26 cellular contexts compared by ENCODE assay signal in genomic region chr12:116266631-116267349, GRCh38. TPM values are rescaled to one million over a fixed set of nuclear protein-coding genes. Genes with fewer than 3 reads are reported as not detected.
A peak's percentile ranks its signal among the peaks of the same experiment; 100 is the strongest.
DNase-seq lines count a peak whose midpoint lies in the region; FAIRE-seq and TF ChIP-seq lines count a peak whose summit lies in the region.
"Had no signal": no experiment of that assay in that cellular context is flagged by ENCODE, and none has a peak within 500 bp of the region (broad histone marks: within the 10 kb centered on the region; RNA-seq: fewer than 3 reads in every experiment).

No MANE protein-coding gene starts in this region.

- peaks cover 32% of the 10 kb centered on the region for H3K4me1 ChIP-seq in mammary epithelial cell (ENCODE audit: insufficient read depth, low read length)
- peaks cover 0 to 24% of the 10 kb centered on the region in 2 donors for H3K4me1 ChIP-seq in breast epithelium
- peaks cover 4 to 24% of the 10 kb centered on the region in 2 donors for H3K4me1 ChIP-seq in small intestine (ENCODE audit: control insufficient read depth in 2 of 2, insufficient read depth in 1 of 2, low read depth in 1 of 2, low read length in 1 of 2)

- DNase-seq in mammary epithelial cell (peak; percentile 54), breast epithelium (ENCODE audit: low spot score in 2 of 2) (no peak), amniotic epithelial cell (ENCODE audit: low read depth) (peak; percentile 50), fibroblast of the aortic adventitia (ENCODE audit: low read depth) (peak; percentile 35), small intestine (peak; percentile 26), cerebellum (ENCODE audit: low spot score) (no peak), C1 segment of cervical spinal cord (lab: John Stamatoyannopoulos, UW) (no peak), Calu3 (no peak)
- DNase-seq: activated B cell treated with CpG ODN at 0.5 μM for 24 hours; CD4-positive, alpha-beta memory T cell; Karpas-422; left colon; mucosa of descending colon; NCI-H1092 treated with DMSO at 0.1 percent for 48 hours; NCI-H2107; NCI-H526; nucleus accumbens; SHP77 treated with DMSO at 0.1 percent for 48 hours; stimulated activated CD4-positive, alpha-beta T cell treated with anti-CD3 and anti-CD28 coated beads, Interleukin-1b, Interleukin-23, amount 100 ng/mL, for 48 hours; T-helper 2 cell had no signal

- no peaks in the 10 kb centered on the region for H3K36me3 ChIP-seq in mammary epithelial cell (ENCODE audit: insufficient read depth, low read length)
- no peaks in the 10 kb centered on the region for H3K36me3 ChIP-seq in breast epithelium
- H3K36me3 ChIP-seq in small intestine (ENCODE audit: control insufficient read depth in 2 of 2, insufficient read depth in 2 of 2, low read length in 2 of 2): no peaks in the 10 kb centered on the region
- H3K36me3 ChIP-seq: gastroesophageal sphincter, right atrium auricular region had no signal

- no peaks in the 10 kb centered on the region for H3K36me3 Mint-ChIP-seq in Calu3 (ENCODE audit: insufficient read depth, unreplicated experiment)
- H3K36me3 Mint-ChIP-seq: CD4-positive, alpha-beta memory T cell had no signal

- BruUV-seq in mammary epithelial cell (replicated peaks; lab: Mats Ljungman, UMichigan) (no TSS peak), Calu3 (replicated peaks; lab: Mats Ljungman, UMichigan) (no TSS peak)

- H3K9ac ChIP-seq in mammary epithelial cell (ENCODE audit: insufficient read depth, low read length): no peak overlapping the region

- no peaks in the 10 kb centered on the region for H3K27me3 Mint-ChIP-seq in Calu3 (ENCODE audit: unreplicated experiment)
- H3K27me3 Mint-ChIP-seq: activated B cell treated with CpG ODN at 0.5 μM for 24 hours; CD4-positive, alpha-beta memory T cell; stimulated activated naive CD8-positive, alpha-beta T cell treated with anti-CD3 and anti-CD28 coated beads, Interleukin-15, Interleukin-2, amounts not matched to agents 100 ng/mL and 50 ng/mL, for 24 hours; type B pancreatic cell had no signal

- FAIRE-seq in small intestine (lab: Jason Lieb, UNC): no peak
- FAIRE-seq: A204.1, colon had no signal

- H3K9me3 ChIP-seq in mammary epithelial cell (replicated peaks; ENCODE audit: insufficient read depth, low read length) (no peaks in the 10 kb centered on the region), breast epithelium (no peaks in the 10 kb centered on the region), small intestine (ENCODE audit: control insufficient read depth, low read depth) (no peaks in the 10 kb centered on the region)
- H3K9me3 ChIP-seq: gastroesophageal sphincter, mucosa of descending colon, right atrium auricular region had no signal

- no peaks in the 10 kb centered on the region for H3K27me3 ChIP-seq in mammary epithelial cell (ENCODE audit: insufficient read depth, low read length)
- H3K27me3 ChIP-seq in breast epithelium: no peaks in the 10 kb centered on the region
- H3K27me3 ChIP-seq in small intestine (ENCODE audit: control insufficient read depth in 2 of 2, insufficient read depth in 2 of 2, low read length in 2 of 2): no peaks in the 10 kb centered on the region
- H3K27me3 ChIP-seq: gastroesophageal sphincter, right atrium auricular region had no signal

- no peak overlapping the region for H3K27ac Mint-ChIP-seq in Calu3 (ENCODE audit: unreplicated experiment)
- H3K27ac Mint-ChIP-seq: activated B cell treated with CpG ODN at 0.5 μM for 24 hours; CD4-positive, alpha-beta memory T cell; stimulated activated naive CD8-positive, alpha-beta T cell treated with anti-CD3 and anti-CD28 coated beads, Interleukin-15, Interleukin-2, amounts not matched to agents 100 ng/mL and 50 ng/mL, for 24 hours; type B pancreatic cell had no signal

- H4K20me1 ChIP-seq in mammary epithelial cell (ENCODE audit: insufficient read depth, low read length): peaks cover 13% of the 10 kb centered on the region

- WGBS in mammary epithelial cell (ENCODE audit: low coverage, missing lambda C conversion rate): 45% methylated on average over 6 of the region's 6 CpGs
- WGBS in small intestine, 3 donors: 23 to 42% (median 25%) methylated on average over 6 of the region's 6 CpGs

- H3K4me2 ChIP-seq in mammary epithelial cell (ENCODE audit: insufficient read depth, low read depth, low read length): peak overlapping the region; percentile 73

- peak overlapping the region in 1 of 3 experiments; percentile 11 for H3K4me3 ChIP-seq in mammary epithelial cell (replicated peaks in 1 of 3; ENCODE audit: insufficient read depth in 1 of 3, low read depth in 2 of 3, low read length in 3 of 3)
- peak overlapping the region in 1 of 3 donors; percentile 4 for H3K4me3 ChIP-seq in breast epithelium
- no peak overlapping the region for H3K4me3 ChIP-seq in fibroblast of the aortic adventitia (ENCODE audit: low read depth, low read length)
- no peak overlapping the region for H3K4me3 ChIP-seq in small intestine (ENCODE audit: low read depth in 1 of 2, low read length in 2 of 2)
- H3K4me3 ChIP-seq: gastroesophageal sphincter, mucosa of descending colon, right atrium auricular region had no signal

- peaks cover 97% of the 10 kb centered on the region for H3K79me2 ChIP-seq in mammary epithelial cell (ENCODE audit: insufficient read depth, low read length)

- H3K27ac ChIP-seq in mammary epithelial cell (ENCODE audit: insufficient read depth, low read depth, low read length) (peak overlapping the region; percentile 26), breast epithelium (no peak overlapping the region), small intestine (ENCODE audit: low read depth in 1 of 2, low read length in 1 of 2) (no peak overlapping the region)
- H3K27ac ChIP-seq: right atrium auricular region had no signal

- in situ Hi-C loops in mammary epithelial cell (cut with MboI; ENCODE audit: low sequenced_read_pairs in 2 of 2): no loop called here

- peaks cover 3% of the 10 kb centered on the region for H3K4me1 Mint-ChIP-seq in Calu3 (ENCODE audit: low read depth, unreplicated experiment)

- intact Hi-C loops in mammary epithelial cell (cut with micrococcal nuclease): no loop called here
- intact Hi-C loops in breast epithelium (cut with DNase I; ENCODE audit: low total_unique reads): no loop called here
- intact Hi-C loops in Calu3 (cut with micrococcal nuclease; ENCODE audit: unreplicated experiment): no loop called here

- TF ChIP-seq POLR2A in breast epithelium (IDR thresholded peaks at IDR 0.05): no peak

- CTCF ChIA-PET in mammary epithelial cell (lab: Charles Lee; ENCODE audit: low non-redundant PET) (no interaction called here), Calu3 (lab: Charles Lee) (no interaction called here)

- dilution Hi-C loops in mammary epithelial cell (cut with HindIII; ENCODE audit: low sequenced_read_pairs): no loop called here

- no peak overlapping the region for H2AFZ ChIP-seq in mammary epithelial cell (ENCODE audit: low read depth, low read length)

- H3K4me3 Mint-ChIP-seq in Calu3 (ENCODE audit: low read depth, unreplicated experiment): no peak overlapping the region
- H3K4me3 Mint-ChIP-seq: activated B cell treated with CpG ODN at 0.5 μM for 24 hours; CD4-positive, alpha-beta memory T cell; stimulated activated naive CD8-positive, alpha-beta T cell treated with anti-CD3 and anti-CD28 coated beads, Interleukin-15, Interleukin-2, amounts not matched to agents 100 ng/mL and 50 ng/mL, for 24 hours; type B pancreatic cell had no signal

- H3K9me3 Mint-ChIP-seq in Calu3 (ENCODE audit: low read depth, unreplicated experiment): no peaks in the 10 kb centered on the region
- H3K9me3 Mint-ChIP-seq: activated B cell treated with CpG ODN at 0.5 μM for 24 hours; CD4-positive, alpha-beta memory T cell; stimulated activated naive CD8-positive, alpha-beta T cell treated with anti-CD3 and anti-CD28 coated beads, Interleukin-15, Interleukin-2, amounts not matched to agents 100 ng/mL and 50 ng/mL, for 24 hours; type B pancreatic cell had no signal

- TF ChIP-seq CTCF in mammary epithelial cell (conservative IDR thresholded peaks at IDR 0.05 in 1 of 2, IDR thresholded peaks at IDR 0.05 in 1 of 2; ENCODE audit: extremely low read depth in 1 of 2, insufficient read depth in 1 of 2, low read depth in 1 of 2, low read length in 2 of 2) (no peak), breast epithelium (IDR thresholded peaks at IDR 0.05) (no peak), fibroblast of the aortic adventitia (IDR thresholded peaks at IDR 0.05; ENCODE audit: insufficient read depth, low read length) (no peak), Calu3 (IDR thresholded peaks at IDR 0.05; ENCODE audit: unreplicated experiment) (no peak)

RNA-seq across cellular contexts. Expression of gene MED13L, which starts 10.7 kb away (rescaled TPM):
- total RNA-seq in mammary epithelial cell: 100 to 1,000 TPM in 1 of 2 donors, 10 to 100 TPM in 1; 85.6 to 140 TPM
- polyA plus RNA-seq in mammary epithelial cell: 20.5 TPM
- polyA minus RNA-seq in mammary epithelial cell: 61.0 TPM
- 100 to 1,000 TPM; 248 to 387 (median 279) TPM for total RNA-seq in breast epithelium
- total RNA-seq in fibroblast of the aortic adventitia (ENCODE audit: low replicate concordance): 120 and 180 TPM in 2 replicates
- polyA plus RNA-seq in small intestine: 10 to 100 TPM in 2 of 3 donors, 1 to 10 TPM in 1; 9.8 to 18.3 (median 10.3) TPM
- total RNA-seq in cerebellum: 184 TPM
- total RNA-seq in Calu3 (2022): 89.0 and 89.6 TPM in 2 replicates

Comparison
In these comparisons a context has a peak if more than half of its experiments do, and no peak if none do; other contexts are left out.
1. DNase-seq: peak in mammary epithelial cell (single experiment), amniotic epithelial cell (single experiment), fibroblast of the aortic adventitia (single experiment) and small intestine (single experiment); none in breast epithelium (0 of 2), cerebellum (single experiment), C1 segment of cervical spinal cord (0 of 14) and Calu3 (single experiment).